ENCODE assay signal across 8 cellular contexts in the genomic region with DNA sequence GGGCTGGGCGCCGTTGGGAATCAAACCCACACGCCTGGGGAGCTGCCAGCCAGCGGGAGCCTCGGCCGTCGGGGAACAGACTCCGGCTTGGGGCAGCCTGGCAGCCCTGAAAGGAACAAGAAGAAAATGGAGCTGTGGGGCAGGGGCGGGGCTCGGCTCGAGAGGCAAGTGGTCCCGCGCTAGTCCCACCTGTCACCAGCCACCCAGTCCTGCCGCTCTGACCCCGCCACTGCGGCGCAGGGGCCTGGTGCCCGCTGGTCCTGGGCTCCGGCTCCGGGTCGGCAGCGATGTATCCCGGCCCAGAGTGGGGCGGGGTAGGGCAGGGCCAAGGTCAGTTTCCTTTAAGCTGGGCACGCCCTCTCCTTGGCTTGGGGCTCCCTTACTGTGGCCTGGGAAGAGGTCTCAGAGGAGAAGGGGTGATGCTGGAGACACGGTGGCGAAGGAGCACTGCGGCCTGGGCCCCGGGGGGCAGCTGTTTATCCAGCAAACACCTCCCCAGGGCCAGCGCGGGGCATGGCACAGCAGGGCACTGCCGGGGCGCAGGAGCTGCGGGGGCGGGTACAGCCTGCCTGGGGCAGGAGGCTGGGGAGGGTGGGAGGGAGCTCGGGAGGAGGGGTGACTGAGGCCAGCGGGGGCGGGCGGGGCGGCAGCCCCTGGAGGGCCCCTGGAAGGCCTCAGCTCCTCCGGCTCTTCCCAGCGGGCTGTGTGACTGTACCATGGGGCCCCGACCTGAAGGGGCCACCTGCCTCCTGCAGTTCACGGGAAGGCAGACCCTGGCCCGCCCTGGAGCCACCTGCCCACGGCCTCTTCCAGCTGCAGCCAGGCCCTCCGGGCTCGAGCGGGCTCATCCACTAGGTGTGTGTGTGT. TPM values are rescaled to one million over a fixed set of nuclear protein-coding genes. Genes with fewer than 3 reads are reported as not detected.
DNase-seq lines count a peak whose midpoint lies in the region; ATAC-seq and TF ChIP-seq lines count a peak whose summit lies in the region.

No MANE protein-coding gene starts in this region.

- no peaks in the 10 kb centered on the region for H3K9me2 ChIP-seq in DOHH2 (replicated peaks; ENCODE audit: control insufficient read depth, low read length)

- H3K9me3 Mint-ChIP-seq in dendritic cell treated with granulocyte-macrophage colony-stimulating factor and Interleukin-4, amounts not matched to agents 40 ng/mL and 50 ng/mL, for 4 days: no peaks in the 10 kb centered on the region
- H3K9me3 Mint-ChIP-seq in natural killer cell: no peaks in the 10 kb centered on the region

- no peak overlapping the region for H3K27ac ChIP-seq in DOHH2 (ENCODE audit: low read depth, low read length)

- H3K27ac Mint-ChIP-seq in dendritic cell treated with granulocyte-macrophage colony-stimulating factor and Interleukin-4, amounts not matched to agents 40 ng/mL and 50 ng/mL, for 4 days: peak overlapping the region; percentile 68
- peak overlapping the region in 1 of 2 donors; percentile 72 for H3K27ac Mint-ChIP-seq in natural killer cell

- ATAC-seq in HG03520 (IDR thresholded peaks at IDR 0.05; ENCODE audit: unreplicated experiment) (peak; percentile 42), natural killer cell (peak in 1 of 3 donors; percentile 45), GM18909 (IDR thresholded peaks at IDR 0.05; ENCODE audit: poor library complexity, unreplicated experiment) (no peak), HG02588 (IDR thresholded peaks at IDR 0.05; ENCODE audit: unreplicated experiment) (no peak)

- DNase-seq in natural killer cell (no peak), NCI-H146 (lab: John Stamatoyannopoulos, UW) (no peak), cerebellum (ENCODE audit: low spot score) (no peak)

- intact Hi-C loops in dendritic cell treated with granulocyte-macrophage colony-stimulating factor and Interleukin-4, amounts not matched to agents 40 ng/mL and 50 ng/mL, for 4 days (cut with micrococcal nuclease): loop anchor here (1.0 kb wide), 1 partner anchor 22 kb away; no protein-coding TSS in a partner anchor
- intact Hi-C loops in natural killer cell (cut with micrococcal nuclease): loop anchor here (10.0 kb wide), 1 partner anchor 618 kb away; no protein-coding TSS in a partner anchor

- TF ChIP-seq CTCF in DOHH2 (IDR thresholded peaks at IDR 0.05; ENCODE audit: low read depth, low read length, poor library complexity, severe bottlenecking) (no peak), natural killer cell (IDR thresholded peaks at IDR 0.05) (no peak)

- no peaks in the 10 kb centered on the region for H3K36me3 ChIP-seq in DOHH2 (ENCODE audit: control insufficient read depth, low read length)

- peaks cover 5% of the 10 kb centered on the region; the same call in 1 of the 2 replicates for H3K4me1 ChIP-seq in DOHH2 (ENCODE audit: control insufficient read depth, low read length)

- peak overlapping the region; percentile 51 for H3K4me3 ChIP-seq in DOHH2 (ENCODE audit: low read length)

- H3K4me1 Mint-ChIP-seq in dendritic cell treated with granulocyte-macrophage colony-stimulating factor and Interleukin-4, amounts not matched to agents 40 ng/mL and 50 ng/mL, for 4 days (ENCODE audit: low read depth): peaks cover 29% of the 10 kb centered on the region
- H3K4me1 Mint-ChIP-seq in natural killer cell: peaks cover 6 to 21% of the 10 kb centered on the region in 2 donors

- H4K20me1 ChIP-seq in DOHH2 (ENCODE audit: control insufficient read depth, insufficient read depth, low read depth, low read length): no peaks in the 10 kb centered on the region

- peak overlapping the region; percentile 49 for H3K4me2 ChIP-seq in DOHH2 (ENCODE audit: low read length)

- H3K9me3 ChIP-seq in DOHH2 (ENCODE audit: control insufficient read depth, insufficient read depth, low read length): no peaks in the 10 kb centered on the region

- peaks cover 7% of the 10 kb centered on the region for H3K36me3 Mint-ChIP-seq in dendritic cell treated with granulocyte-macrophage colony-stimulating factor and Interleukin-4, amounts not matched to agents 40 ng/mL and 50 ng/mL, for 4 days (ENCODE audit: low read depth)
- no peaks in the 10 kb centered on the region for H3K36me3 Mint-ChIP-seq in natural killer cell

- no peaks in the 10 kb centered on the region for H3K79me2 ChIP-seq in DOHH2 (ENCODE audit: control insufficient read depth, low read length)

- H3K27me3 Mint-ChIP-seq in dendritic cell treated with granulocyte-macrophage colony-stimulating factor and Interleukin-4, amounts not matched to agents 40 ng/mL and 50 ng/mL, for 4 days: peaks cover 14% of the 10 kb centered on the region
- H3K27me3 Mint-ChIP-seq in natural killer cell (ENCODE audit: low read depth in 2 of 2): peaks cover 8 to 22% of the 10 kb centered on the region in 2 donors

- peaks cover 2% of the 10 kb centered on the region for H3F3A ChIP-seq in DOHH2 (ENCODE audit: control insufficient read depth, insufficient read depth)

- H3K27me3 ChIP-seq in DOHH2 (ENCODE audit: control insufficient read depth, low read length): peaks cover 15% of the 10 kb centered on the region

- H3K4me3 Mint-ChIP-seq in dendritic cell treated with granulocyte-macrophage colony-stimulating factor and Interleukin-4, amounts not matched to agents 40 ng/mL and 50 ng/mL, for 4 days: peak overlapping the region; percentile 80
- H3K4me3 Mint-ChIP-seq in natural killer cell: peak overlapping the region; percentile 72

RNA-seq across cellular contexts. Expression of gene ODC1, which starts 15.6 kb away (rescaled TPM):
- total RNA-seq in natural killer cell: 10 to 100 TPM; 38.7 to 85.4 (median 43.8) TPM
- total RNA-seq in cerebellum: 104 TPM
